15 cellular contexts compared by ENCODE assay signal in the genomic region with DNA sequence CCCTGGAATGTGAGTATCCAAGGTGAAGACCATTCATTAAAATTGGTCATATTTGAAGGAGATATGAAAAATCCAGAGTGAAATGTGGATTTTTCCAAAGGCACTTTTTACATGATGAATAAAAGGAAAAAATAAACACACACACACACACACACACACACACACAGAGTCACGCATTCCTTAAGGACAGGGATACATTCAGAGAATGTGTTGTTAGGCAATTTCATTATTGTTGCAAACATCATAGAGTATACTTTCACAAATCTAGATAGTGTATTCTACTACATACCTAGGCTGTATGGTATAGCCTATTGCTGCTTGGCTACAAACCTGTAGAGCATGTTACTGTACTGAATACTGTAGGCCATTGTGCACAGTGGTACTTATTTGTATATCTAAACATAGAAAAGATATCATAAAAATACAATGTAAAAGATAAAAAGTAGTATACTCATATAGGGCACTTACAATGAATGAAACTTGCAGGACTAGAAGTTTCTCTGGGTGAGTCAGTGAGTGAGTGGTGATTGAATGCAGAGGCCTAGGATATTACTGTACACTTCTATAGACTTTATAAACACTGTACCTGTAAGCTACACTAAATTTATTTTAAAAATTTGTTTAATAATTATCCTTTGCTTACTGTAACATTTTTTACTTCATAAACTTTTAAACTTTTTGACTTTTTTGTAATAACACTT.
DNase-seq lines count a peak whose midpoint lies in the region; ATAC-seq and TF ChIP-seq lines count a peak whose summit lies in the region.
"Had no signal": no experiment of that assay in that cellular context is flagged by ENCODE, and none has a peak within 500 bp of the region (broad histone marks: within the 10 kb centered on the region; RNA-seq: fewer than 3 reads in every experiment).

No MANE protein-coding gene starts in this region.

- no peak for TF ChIP-seq CTCF in fibroblast of pulmonary artery (IDR thresholded peaks at IDR 0.05; ENCODE audit: low read length, missing control alignments)

- in situ Hi-C loops in G401 (cut with HindIII; ENCODE audit: low sequenced_read_pairs): no loop called here

- no peaks in the 10 kb centered on the region for H3K36me3 ChIP-seq in adipocyte (ENCODE audit: control insufficient read depth, insufficient read depth, low read length, severe bottlenecking)

- H3K27ac Mint-ChIP-seq in activated T-cell treated with anti-CD3 and anti-CD28 coated beads, Interleukin-2, amount 50 U/mL, for 72 hours: peak overlapping the region; percentile 8
- no peak overlapping the region for H3K27ac Mint-ChIP-seq in stimulated activated effector memory CD8-positive, alpha-beta T cell treated with anti-CD3 and anti-CD28 coated beads, Interleukin-12 subunit alpha, Interleukin-12 subunit beta, amount 100 ng/mL, for 72 hours
- H3K27ac Mint-ChIP-seq: HFFc6 had no signal

- H3K9ac ChIP-seq in adipocyte (ENCODE audit: low read length): no peak overlapping the region

- H3K27me3 Mint-ChIP-seq in activated T-cell treated with anti-CD3 and anti-CD28 coated beads, Interleukin-2, amount 50 U/mL, for 72 hours (ENCODE audit: low read depth): no peaks in the 10 kb centered on the region

- peaks cover 13% of the 10 kb centered on the region for H3K4me1 Mint-ChIP-seq in activated T-cell treated with anti-CD3 and anti-CD28 coated beads, Interleukin-2, amount 50 U/mL, for 72 hours (ENCODE audit: low read depth)
- peaks cover 10% of the 10 kb centered on the region for H3K4me1 Mint-ChIP-seq in stimulated activated effector memory CD8-positive, alpha-beta T cell treated with anti-CD3 and anti-CD28 coated beads, Interleukin-12 subunit alpha, Interleukin-12 subunit beta, amount 100 ng/mL, for 72 hours

- H3K9me3 Mint-ChIP-seq in activated T-cell treated with anti-CD3 and anti-CD28 coated beads, Interleukin-2, amount 50 U/mL, for 72 hours: peaks cover 4 to 6% of the 10 kb centered on the region in 2 donors
- peaks cover 9% of the 10 kb centered on the region for H3K9me3 Mint-ChIP-seq in stimulated activated effector memory CD8-positive, alpha-beta T cell treated with anti-CD3 and anti-CD28 coated beads, Interleukin-12 subunit alpha, Interleukin-12 subunit beta, amount 100 ng/mL, for 72 hours

- no peak overlapping the region for H3K4me3 Mint-ChIP-seq in activated T-cell treated with anti-CD3 and anti-CD28 coated beads, Interleukin-2, amount 50 U/mL, for 72 hours
- H3K4me3 Mint-ChIP-seq in stimulated activated effector memory CD8-positive, alpha-beta T cell treated with anti-CD3 and anti-CD28 coated beads, Interleukin-12 subunit alpha, Interleukin-12 subunit beta, amount 100 ng/mL, for 72 hours: no peak overlapping the region
- H3K4me3 Mint-ChIP-seq: HFFc6 had no signal

- no peaks in the 10 kb centered on the region for H3K9me3 ChIP-seq in adipocyte (ENCODE audit: control insufficient read depth, low read length)
- H3K9me3 ChIP-seq: Caco-2 had no signal

- H3K27me3 ChIP-seq in adipocyte (replicated peaks; ENCODE audit: control insufficient read depth, insufficient read depth, low read length): no peaks in the 10 kb centered on the region

- peak; percentile 85 to 87 for ATAC-seq in activated T-cell treated with anti-CD3 and anti-CD28 coated beads, Interleukin-2, amount 50 U/mL, for 72 hours (replicated peaks in 1 of 2)
- ATAC-seq in stimulated activated effector memory CD8-positive, alpha-beta T cell treated with anti-CD3 and anti-CD28 coated beads, Interleukin-12 subunit alpha, Interleukin-12 subunit beta, amount 100 ng/mL, for 72 hours: peak; percentile 90
- no peak for ATAC-seq in GM18511 (IDR thresholded peaks at IDR 0.05; ENCODE audit: unreplicated experiment)

- peaks cover 6 to 20% of the 10 kb centered on the region in 2 donors for H3K36me3 Mint-ChIP-seq in activated T-cell treated with anti-CD3 and anti-CD28 coated beads, Interleukin-2, amount 50 U/mL, for 72 hours (ENCODE audit: insufficient read depth in 2 of 2)
- H3K36me3 Mint-ChIP-seq in stimulated activated effector memory CD8-positive, alpha-beta T cell treated with anti-CD3 and anti-CD28 coated beads, Interleukin-12 subunit alpha, Interleukin-12 subunit beta, amount 100 ng/mL, for 72 hours: no peaks in the 10 kb centered on the region

- H3K4me3 ChIP-seq in adipocyte (ENCODE audit: low read length) (no peak overlapping the region), fibroblast of pulmonary artery (replicated peaks; ENCODE audit: low read depth, low read length) (no peak overlapping the region)
- H3K4me3 ChIP-seq: PC-9 had no signal

- peaks cover 10% of the 10 kb centered on the region for H3K4me1 ChIP-seq in adipocyte (ENCODE audit: control insufficient read depth, insufficient read depth, low read length)
- H3K4me1 ChIP-seq: Caco-2 had no signal

- DNase-seq in activated T-cell treated with anti-CD3 and anti-CD28 coated beads, Interleukin-2, amount 50 U/mL, for 72 hours: no peak
- no peak for DNase-seq in activated T-cell treated with anti-CD3 and anti-CD28 coated beads for 4 hours
- peak; percentile 58 for DNase-seq in adipocyte (ENCODE audit: low read depth)
- DNase-seq in fibroblast of pulmonary artery (ENCODE audit: low read depth): peak; percentile 48
- DNase-seq in stimulated activated effector memory CD8-positive, alpha-beta T cell treated with anti-CD3 and anti-CD28 coated beads, Interleukin-12 subunit alpha, Interleukin-12 subunit beta, amount 100 ng/mL, for 72 hours (ENCODE audit: low spot score in 2 of 2): no peak
- no peak for DNase-seq in DMS79 treated with DMSO at 0.1 percent for 48 hours (lab: John Stamatoyannopoulos, UW)
- DNase-seq in G401 (ENCODE audit: low spot score): no peak
- DNase-seq: Caco-2, GF-D8, HFFc6, KBM-7, NCI-H1694 treated with DMSO at 0.1 percent for 48 hours, NCI-H748 treated with DMSO at 0.1 percent for 48 hours, PC-9 had no signal

Comparison
In these comparisons a context has a peak if more than half of its experiments do, and no peak if none do; other contexts are left out.
1. DNase-seq: peak in adipocyte (single experiment) and fibroblast of pulmonary artery (single experiment); none in activated T-cell treated with anti-CD3 and anti-CD28 coated beads, Interleukin-2, amount 50 U/mL, for 72 hours (0 of 2), activated T-cell treated with anti-CD3 and anti-CD28 coated beads for 4 hours (single experiment), stimulated activated effector memory CD8-positive, alpha-beta T cell treated with anti-CD3 and anti-CD28 coated beads, Interleukin-12 subunit alpha, Interleukin-12 subunit beta, amount 100 ng/mL, for 72 hours (0 of 2), DMS79 treated with DMSO at 0.1 percent for 48 hours (single experiment) and G401 (single experiment).